11 cellular contexts compared by ENCODE assay signal in genomic region chr1:203671808-203672207, GRCh38. TPM values are rescaled to one million over a fixed set of nuclear protein-coding genes. Genes with fewer than 3 reads are reported as not detected.
DNase-seq lines count a peak whose midpoint lies in the region; ATAC-seq and TF ChIP-seq lines count a peak whose summit lies in the region.
"Had no signal": no experiment of that assay in that cellular context is flagged by ENCODE, and none has a peak within 500 bp of the region (broad histone marks: within the 10 kb centered on the region; RNA-seq: fewer than 3 reads in every experiment).

No MANE protein-coding gene starts in this region.

- H3K9me3 ChIP-seq in BLaER1 treated with 17β-estradiol and CSF1 and Interleukin-3, amounts not matched to agents 10 nM and 100 nM (replicated peaks in 1 of 11): no peaks in the 10 kb centered on the region
- H3K9me3 ChIP-seq in right atrium auricular region: no peaks in the 10 kb centered on the region

- H3K4me2 ChIP-seq in BLaER1 treated with 17β-estradiol and CSF1 and Interleukin-3, amounts not matched to agents 10 nM and 100 nM: peak overlapping the region; percentile 42 to 97 (median 90)

- no peak for ATAC-seq in esophagus mucosa
- ATAC-seq: left lobe of liver had no signal

- H3K27ac Mint-ChIP-seq in activated CD4-positive, alpha-beta memory T cell treated with anti-CD3 and anti-CD28 coated beads for 36 hours: peak overlapping the region; percentile 54

- peaks cover 75% of the 10 kb centered on the region for H3K4me1 Mint-ChIP-seq in activated CD4-positive, alpha-beta memory T cell treated with anti-CD3 and anti-CD28 coated beads for 36 hours (ENCODE audit: low read depth)

- no peaks in the 10 kb centered on the region for H3K9me3 Mint-ChIP-seq in activated CD4-positive, alpha-beta memory T cell treated with anti-CD3 and anti-CD28 coated beads for 36 hours

- H3K9ac ChIP-seq in BLaER1 treated with 17β-estradiol and CSF1 and Interleukin-3, amounts not matched to agents 10 nM and 100 nM: peak overlapping the region in 6 of 11 experiments; percentile 73 to 86 (median 82); a peak in 6 of 22 replicates
- H3K9ac ChIP-seq in rectal smooth muscle tissue (ENCODE audit: low read length): no peak overlapping the region

- intact Hi-C loops in activated CD4-positive, alpha-beta memory T cell treated with anti-CD3 and anti-CD28 coated beads for 36 hours (cut with micrococcal nuclease): no loop called here

- no peaks in the 10 kb centered on the region for H3K27me3 Mint-ChIP-seq in activated CD4-positive, alpha-beta memory T cell treated with anti-CD3 and anti-CD28 coated beads for 36 hours

- H3K27ac ChIP-seq in BLaER1 treated with 17β-estradiol and CSF1 and Interleukin-3, amounts not matched to agents 10 nM and 100 nM: peak overlapping the region in 9 of 11 experiments; percentile 79 to 96 (median 93); a peak in 16 of 22 replicates
- peak overlapping the region; percentile 85 to 92 for H3K27ac ChIP-seq in right atrium auricular region
- H3K27ac ChIP-seq in rectal smooth muscle tissue (ENCODE audit: low read depth, low read length): peak overlapping the region; percentile 96

- no peak for DNase-seq in activated CD4-positive, alpha-beta memory T cell treated with anti-CD3 and anti-CD28 coated beads for 36 hours
- no peak for DNase-seq in right atrium auricular region (ENCODE audit: low spot score)
- DNase-seq in NCI-H1436 (lab: John Stamatoyannopoulos, UW): no peak
- DNase-seq in NCI-H510A (lab: John Stamatoyannopoulos, UW): no peak
- DNase-seq in GM10266 (ENCODE audit: extremely low spot score): no peak
- DNase-seq: erythroblast; stimulated activated CD4-positive, alpha-beta T cell treated with anti-CD3 and anti-CD28 coated beads, Interleukin-12 subunit alpha, Interleukin-12 subunit beta, amount 100 ng/mL, for 4 hours had no signal

- peaks cover 6% of the 10 kb centered on the region for H3K36me3 Mint-ChIP-seq in activated CD4-positive, alpha-beta memory T cell treated with anti-CD3 and anti-CD28 coated beads for 36 hours

- CTCF ChIA-PET in activated CD4-positive, alpha-beta memory T cell treated with anti-CD3 and anti-CD28 coated beads for 36 hours (lab: Charles Lee): interaction anchor here (0.9 to 3.3 kb wide), 10 partner anchors 11 to 405 kb away, joined by 3 to 11 read pairs (median 4); no protein-coding TSS in a partner anchor

- H3K4me1 ChIP-seq in BLaER1 treated with 17β-estradiol and CSF1 and Interleukin-3, amounts not matched to agents 10 nM and 100 nM: peaks cover 54 to 85% (median 77%) of the 10 kb centered on the region in 10 experiments
- H3K4me1 ChIP-seq in right atrium auricular region (peaks cover 0 to 97% of the 10 kb centered on the region in 2 donors), rectal smooth muscle tissue (ENCODE audit: control insufficient read depth, insufficient read depth, low read length) (peaks cover 90% of the 10 kb centered on the region)

- TF ChIP-seq CTCF in right atrium auricular region (IDR thresholded peaks at IDR 0.05) (no peak), GM10266 (IDR thresholded peaks at IDR 0.05; ENCODE audit: control insufficient read depth, insufficient read depth, low read depth, missing control alignments) (no peak)

- no peaks in the 10 kb centered on the region for H3K27me3 ChIP-seq in BLaER1 treated with 17β-estradiol and CSF1 and Interleukin-3, amounts not matched to agents 10 nM and 100 nM
- H3K27me3 ChIP-seq in right atrium auricular region (no peaks in the 10 kb centered on the region), rectal smooth muscle tissue (ENCODE audit: control insufficient read depth, insufficient read depth, low read length) (no peaks in the 10 kb centered on the region)

- POLR2A ChIA-PET in activated CD4-positive, alpha-beta memory T cell treated with anti-CD3 and anti-CD28 coated beads for 36 hours (lab: Charles Lee): interaction anchor here (1.6 to 5.4 kb wide), 3 partner anchors 11 to 46 kb away, joined by 6 to 36 read pairs (median 12); partner anchors contain the start of gene ATP2B4

- H3K36me3 ChIP-seq in BLaER1 treated with 17β-estradiol and CSF1 and Interleukin-3, amounts not matched to agents 10 nM and 100 nM: peaks cover 0 to 30% (median 8%) of the 10 kb centered on the region in 11 experiments; a peak in 12 of 22 replicates
- no peaks in the 10 kb centered on the region for H3K36me3 ChIP-seq in right atrium auricular region
- H3K36me3 ChIP-seq in rectal smooth muscle tissue (ENCODE audit: control insufficient read depth, insufficient read depth, low read length): no peaks in the 10 kb centered on the region

- H4K20me1 ChIP-seq in BLaER1 treated with 17β-estradiol and CSF1 and Interleukin-3, amounts not matched to agents 10 nM and 100 nM: peaks cover 0 to 94% (median 29%) of the 10 kb centered on the region in 11 experiments; a peak in 13 of 22 replicates

- no peak overlapping the region for H3K4me3 Mint-ChIP-seq in activated CD4-positive, alpha-beta memory T cell treated with anti-CD3 and anti-CD28 coated beads for 36 hours

- no peak overlapping the region for H3K4me3 ChIP-seq in BLaER1 treated with 17β-estradiol and CSF1 and Interleukin-3, amounts not matched to agents 10 nM and 100 nM
- H3K4me3 ChIP-seq in right atrium auricular region (no peak overlapping the region), rectal smooth muscle tissue (ENCODE audit: low read length) (peak overlapping the region; percentile 25)

RNA-seq across cellular contexts. Expression of gene ATP2B4, which starts 45.2 kb away (rescaled TPM):
- 10 to 100 TPM; 48.1 to 52.7 TPM for total RNA-seq in activated CD4-positive, alpha-beta memory T cell treated with anti-CD3 and anti-CD28 coated beads for 36 hours
- 100 to 1,000 TPM in 1 of 2 donors, 10 to 100 TPM in 1; 86.1 to 171 TPM for total RNA-seq in right atrium auricular region
- 28.3 TPM for total RNA-seq in esophagus mucosa
